Comparison of ENCODE assay signal across 8 cellular contexts in genomic region chr5:159751459-159751858, GRCh38.
"Had no signal": no experiment of that assay in that cellular context is flagged by ENCODE, and none has a peak within 500 bp of the region (broad histone marks: within the 10 kb centered on the region; RNA-seq: fewer than 3 reads in every experiment).

No MANE protein-coding gene starts in this region.

- ATAC-seq: HCT116, K562 had no signal

- H3K4me3 ChIP-seq: HAP-1, K562 had no signal

- FAIRE-seq: K562 had no signal

- H3K36me3 ChIP-seq: HAP-1 had no signal

- H3K4me1 ChIP-seq: HAP-1 had no signal

- DNase-seq: GOT3, H7, IMR-90, KG1 had no signal

- H3K27ac ChIP-seq: HL-60 had no signal

- H3K9me3 ChIP-seq: HAP-1 had no signal
